15 cellular contexts compared by ENCODE assay signal in genomic region chr20:10185741-10186558, GRCh38. TPM values are rescaled to one million over a fixed set of nuclear protein-coding genes. Genes with fewer than 3 reads are reported as not detected.
DNase-seq lines count a peak whose midpoint lies in the region; ATAC-seq, FAIRE-seq and TF ChIP-seq lines count a peak whose summit lies in the region.
"Had no signal": no experiment of that assay in that cellular context is flagged by ENCODE, and none has a peak within 500 bp of the region (broad histone marks: within the 10 kb centered on the region; RNA-seq: fewer than 3 reads in every experiment).

No MANE protein-coding gene starts in this region.

- no peaks in the 10 kb centered on the region for H3K79me2 ChIP-seq in hepatocyte

- FAIRE-seq in HTR-8/SVneo (lab: Jason Lieb, UNC) = no peak
- FAIRE-seq: A204.1 had no signal

- no peak overlapping the region for H3K27ac ChIP-seq in right cardiac atrium (ENCODE audit: low read length)
- no peak overlapping the region for H3K27ac ChIP-seq in RWPE2 (ENCODE audit: poor library complexity, severe bottlenecking)
- peak overlapping the region; percentile 78 for H3K27ac ChIP-seq in hepatocyte
- no peak overlapping the region for H3K27ac ChIP-seq in right atrium auricular region

- no peaks in the 10 kb centered on the region for H4K20me1 ChIP-seq in hepatocyte (ENCODE audit: insufficient read depth, poor library complexity, severe bottlenecking)

- WGBS in right cardiac atrium = 36% methylated on average over 3 of the region's 3 CpGs
- WGBS in hepatocyte (ENCODE audit: low lambda C conversion rate, missing lambda C conversion rate) = 82% methylated on average over 3 of the region's 3 CpGs

- DNase-seq in right cardiac atrium = peak in 2 of 3 donors; percentile 28 to 62
- DNase-seq in left ventricle myocardium superior = no peak
- no peak for DNase-seq in RWPE2 (ENCODE audit: low spot score)
- DNase-seq in hepatocyte (ENCODE audit: low spot score) = peak; percentile 28
- DNase-seq in HTR-8/SVneo (ENCODE audit: insufficient read length, low spot score) = no peak
- no peak for DNase-seq in activated CD4-positive, alpha-beta T cell treated with anti-CD3 and anti-CD28 coated beads, Interleukin-2, amount 50 U/mL, for 1 hour
- no peak for DNase-seq in activated CD4-positive, alpha-beta T cell treated with anti-CD3 and anti-CD28 coated beads, Interleukin-2, amount 50 U/mL, for 4 hours
- no peak for DNase-seq in right atrium auricular region (ENCODE audit: low spot score)
- DNase-seq: activated CD4-positive, alpha-beta T cell treated with anti-CD3 and anti-CD28 coated beads, Interleukin-2, amount 10 ng/mL, durations not matched to agents 7 days and 5 days; activated naive CD4-positive, alpha-beta T cell treated with anti-CD3 and anti-CD28 coated beads for 36 hours; EL; NCI-H2227 treated with DMSO at 0.1 percent for 48 hours had no signal

- H3K9me2 ChIP-seq in hepatocyte (replicated peaks; ENCODE audit: insufficient read depth) = no peaks in the 10 kb centered on the region

- TF ChIP-seq CTCF in RWPE2 (IDR thresholded peaks at IDR 0.05; ENCODE audit: poor library complexity, severe bottlenecking) (no peak), hepatocyte (IDR thresholded peaks at IDR 0.05; ENCODE audit: poor library complexity) (no peak), right atrium auricular region (IDR thresholded peaks at IDR 0.05) (no peak)

- H3K27me3 ChIP-seq in right cardiac atrium (ENCODE audit: control insufficient read depth, insufficient read depth) (no peaks in the 10 kb centered on the region), RWPE2 (ENCODE audit: insufficient read depth, poor library complexity, severe bottlenecking) (no peaks in the 10 kb centered on the region), hepatocyte (no peaks in the 10 kb centered on the region), right atrium auricular region (no peaks in the 10 kb centered on the region)

- H3K9me3 ChIP-seq in right cardiac atrium (ENCODE audit: control insufficient read depth, low read length) (no peaks in the 10 kb centered on the region), RWPE2 (ENCODE audit: severe bottlenecking) (no peaks in the 10 kb centered on the region), hepatocyte (ENCODE audit: low read depth) (no peaks in the 10 kb centered on the region), right atrium auricular region (peaks cover 0 to 5% of the 10 kb centered on the region in 2 donors)

- ATAC-seq in right cardiac atrium = peak in 1 of 2 donors; percentile 71
- no peak for ATAC-seq in left ventricle myocardium superior
- ATAC-seq in RWPE2 (ENCODE audit: low read depth) = peak; percentile 56; the same call in 2 of the 3 replicates

- intact Hi-C loops in right cardiac atrium (cut with DNase I) (no loop called here), left ventricle myocardium superior (cut with micrococcal nuclease) (no loop called here)

- H3K4me3 ChIP-seq in right cardiac atrium (ENCODE audit: low read length) = no peak overlapping the region
- no peak overlapping the region for H3K4me3 ChIP-seq in RWPE2 (ENCODE audit: severe bottlenecking)
- no peak overlapping the region for H3K4me3 ChIP-seq in hepatocyte
- no peak overlapping the region for H3K4me3 ChIP-seq in right atrium auricular region
- H3K4me3 ChIP-seq: skin epidermis had no signal

- no peak overlapping the region for H3K4me2 ChIP-seq in hepatocyte

- H3K4me1 ChIP-seq in right cardiac atrium (ENCODE audit: control insufficient read depth, insufficient read depth, low read length) = no peaks in the 10 kb centered on the region
- H3K4me1 ChIP-seq in RWPE2 (ENCODE audit: insufficient read depth, poor library complexity, severe bottlenecking) = no peaks in the 10 kb centered on the region
- H3K4me1 ChIP-seq in hepatocyte (ENCODE audit: insufficient read depth) = no peaks in the 10 kb centered on the region
- H3K4me1 ChIP-seq in right atrium auricular region = no peaks in the 10 kb centered on the region

- no peak overlapping the region for H2AFZ ChIP-seq in hepatocyte

- H3K36me3 ChIP-seq in RWPE2 (ENCODE audit: low read depth) = no peaks in the 10 kb centered on the region
- no peaks in the 10 kb centered on the region for H3K36me3 ChIP-seq in hepatocyte (replicated peaks; ENCODE audit: insufficient read depth, low read depth)
- no peaks in the 10 kb centered on the region for H3K36me3 ChIP-seq in right atrium auricular region

RNA-seq across cellular contexts. Expression of gene SNAP25, which starts 32.7 kb away (rescaled TPM):
- 1 to 10 TPM; 1.9 to 9.0 (median 2.4) TPM for total RNA-seq in right cardiac atrium
- polyA plus RNA-seq in right cardiac atrium = 1.8 TPM
- 0.67 TPM for total RNA-seq in left ventricle myocardium superior
- total RNA-seq in hepatocyte = 3.6 and 3.7 TPM in 2 replicates
- polyA plus RNA-seq in hepatocyte = 5.2 TPM in 2 replicates
- total RNA-seq in right atrium auricular region = 1 to 10 TPM in 1 of 2 donors, under 1 TPM in 1; 0.74 to 9.3 TPM
- total RNA-seq: activated CD4-positive, alpha-beta T cell treated with anti-CD3 and anti-CD28 coated beads, Interleukin-2, amount 10 ng/mL, durations not matched to agents 7 days and 5 days; activated naive CD4-positive, alpha-beta T cell treated with anti-CD3 and anti-CD28 coated beads for 36 hours; dermis microvascular lymphatic vessel endothelial cell had no signal

Comparison
In these comparisons a context has a peak if more than half of its experiments do, and no peak if none do; other contexts are left out.
1. DNase-seq: peak in right cardiac atrium (2 of 3) and hepatocyte (single experiment); none in left ventricle myocardium superior (single experiment), RWPE2 (single experiment), HTR-8/SVneo (single experiment), activated CD4-positive, alpha-beta T cell treated with anti-CD3 and anti-CD28 coated beads, Interleukin-2, amount 50 U/mL, for 1 hour (single experiment), activated CD4-positive, alpha-beta T cell treated with anti-CD3 and anti-CD28 coated beads, Interleukin-2, amount 50 U/mL, for 4 hours (0 of 2) and right atrium auricular region (single experiment).